1 cellular context compared by ENCODE assay signal in the genomic region with DNA sequence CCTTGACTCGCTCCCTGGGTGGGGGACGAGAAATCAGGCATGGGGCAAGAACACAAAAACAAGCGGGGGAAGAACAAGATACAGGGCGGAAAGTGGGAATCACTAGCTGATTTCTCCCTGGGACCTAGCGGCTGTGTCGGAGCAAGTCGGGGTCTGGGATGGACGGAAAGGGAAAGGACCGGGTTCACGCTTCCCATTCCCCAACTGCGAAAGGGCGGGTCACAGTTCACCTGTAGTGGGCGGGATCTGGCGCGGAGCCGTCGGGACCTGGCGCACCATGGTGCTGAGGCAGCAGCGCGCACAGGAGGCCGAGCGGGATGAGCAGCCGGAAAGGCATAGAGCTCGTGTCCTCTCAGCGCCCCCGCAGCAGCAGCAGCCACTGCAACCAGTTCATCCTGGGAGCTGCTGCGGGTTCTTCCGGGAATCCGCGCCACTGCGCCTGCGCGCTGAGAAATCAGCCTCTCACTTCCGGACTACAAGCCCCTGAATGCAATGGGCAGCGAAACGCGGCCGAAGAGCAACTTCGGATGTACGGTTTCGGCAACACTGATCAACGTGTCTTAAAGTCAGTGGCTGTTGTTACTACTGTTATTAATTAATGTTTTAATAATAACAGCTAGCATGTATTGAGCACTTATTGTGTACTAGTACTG.
TF ChIP-seq lines count a peak whose summit lies in the region.

A gene with protein sequence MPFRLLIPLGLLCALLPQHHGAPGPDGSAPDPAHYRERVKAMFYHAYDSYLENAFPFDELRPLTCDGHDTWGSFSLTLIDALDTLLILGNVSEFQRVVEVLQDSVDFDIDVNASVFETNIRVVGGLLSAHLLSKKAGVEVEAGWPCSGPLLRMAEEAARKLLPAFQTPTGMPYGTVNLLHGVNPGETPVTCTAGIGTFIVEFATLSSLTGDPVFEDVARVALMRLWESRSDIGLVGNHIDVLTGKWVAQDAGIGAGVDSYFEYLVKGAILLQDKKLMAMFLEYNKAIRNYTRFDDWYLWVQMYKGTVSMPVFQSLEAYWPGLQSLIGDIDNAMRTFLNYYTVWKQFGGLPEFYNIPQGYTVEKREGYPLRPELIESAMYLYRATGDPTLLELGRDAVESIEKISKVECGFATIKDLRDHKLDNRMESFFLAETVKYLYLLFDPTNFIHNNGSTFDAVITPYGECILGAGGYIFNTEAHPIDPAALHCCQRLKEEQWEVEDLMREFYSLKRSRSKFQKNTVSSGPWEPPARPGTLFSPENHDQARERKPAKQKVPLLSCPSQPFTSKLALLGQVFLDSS (minus strand): TSS at position 415 of the 653 bp plus-strand sequence. CDS start 78 bp downstream, at position 337.

TF ChIP-seq in K562, 482 proteins besides CTCF, POLR2A, EP300 and RAD21 (continued from another document and continues in another):
- TF ChIP-seq SIX5 (IDR thresholded peaks at IDR 0.05; ENCODE audit: borderline replicate concordance in 1 of 2, insufficient read depth in 1 of 2, low read depth in 1 of 2, low read length in 2 of 2): peak; percentile 78 to 81
- TF ChIP-seq, protein P1, sequence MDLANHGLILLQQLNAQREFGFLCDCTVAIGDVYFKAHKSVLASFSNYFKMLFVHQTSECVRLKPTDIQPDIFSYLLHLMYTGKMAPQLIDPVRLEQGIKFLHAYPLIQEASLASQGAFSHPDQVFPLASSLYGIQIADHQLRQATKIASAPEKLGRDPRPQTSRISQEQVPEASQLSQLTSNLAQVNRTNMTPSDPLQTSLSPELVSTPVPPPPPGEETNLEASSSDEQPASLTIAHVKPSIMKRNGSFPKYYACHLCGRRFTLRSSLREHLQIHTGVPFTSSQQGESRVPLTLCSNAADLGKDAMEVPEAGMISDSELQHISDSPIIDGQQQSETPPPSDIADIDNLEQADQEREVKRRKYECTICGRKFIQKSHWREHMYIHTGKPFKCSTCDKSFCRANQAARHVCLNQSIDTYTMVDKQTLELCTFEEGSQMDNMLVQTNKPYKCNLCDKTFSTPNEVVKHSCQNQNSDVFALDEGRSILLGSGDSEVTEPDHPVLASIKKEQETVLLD (IDR thresholded peaks at IDR 0.05): peak; percentile 92
- TF ChIP-seq, protein P2, sequence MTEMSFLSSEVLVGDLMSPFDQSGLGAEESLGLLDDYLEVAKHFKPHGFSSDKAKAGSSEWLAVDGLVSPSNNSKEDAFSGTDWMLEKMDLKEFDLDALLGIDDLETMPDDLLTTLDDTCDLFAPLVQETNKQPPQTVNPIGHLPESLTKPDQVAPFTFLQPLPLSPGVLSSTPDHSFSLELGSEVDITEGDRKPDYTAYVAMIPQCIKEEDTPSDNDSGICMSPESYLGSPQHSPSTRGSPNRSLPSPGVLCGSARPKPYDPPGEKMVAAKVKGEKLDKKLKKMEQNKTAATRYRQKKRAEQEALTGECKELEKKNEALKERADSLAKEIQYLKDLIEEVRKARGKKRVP (CRISPR knock-in tag; IDR thresholded peaks at IDR 0.05): no peak
- TF ChIP-seq, protein P3, sequence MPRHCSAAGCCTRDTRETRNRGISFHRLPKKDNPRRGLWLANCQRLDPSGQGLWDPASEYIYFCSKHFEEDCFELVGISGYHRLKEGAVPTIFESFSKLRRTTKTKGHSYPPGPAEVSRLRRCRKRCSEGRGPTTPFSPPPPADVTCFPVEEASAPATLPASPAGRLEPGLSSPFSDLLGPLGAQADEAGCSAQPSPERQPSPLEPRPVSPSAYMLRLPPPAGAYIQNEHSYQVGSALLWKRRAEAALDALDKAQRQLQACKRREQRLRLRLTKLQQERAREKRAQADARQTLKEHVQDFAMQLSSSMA (CRISPR knock-in tag; IDR thresholded peaks at IDR 0.05): no peak
- TF ChIP-seq, protein P4, sequence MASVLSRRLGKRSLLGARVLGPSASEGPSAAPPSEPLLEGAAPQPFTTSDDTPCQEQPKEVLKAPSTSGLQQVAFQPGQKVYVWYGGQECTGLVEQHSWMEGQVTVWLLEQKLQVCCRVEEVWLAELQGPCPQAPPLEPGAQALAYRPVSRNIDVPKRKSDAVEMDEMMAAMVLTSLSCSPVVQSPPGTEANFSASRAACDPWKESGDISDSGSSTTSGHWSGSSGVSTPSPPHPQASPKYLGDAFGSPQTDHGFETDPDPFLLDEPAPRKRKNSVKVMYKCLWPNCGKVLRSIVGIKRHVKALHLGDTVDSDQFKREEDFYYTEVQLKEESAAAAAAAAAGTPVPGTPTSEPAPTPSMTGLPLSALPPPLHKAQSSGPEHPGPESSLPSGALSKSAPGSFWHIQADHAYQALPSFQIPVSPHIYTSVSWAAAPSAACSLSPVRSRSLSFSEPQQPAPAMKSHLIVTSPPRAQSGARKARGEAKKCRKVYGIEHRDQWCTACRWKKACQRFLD (CRISPR knock-in tag; IDR thresholded peaks at IDR 0.05): no peak
- no peak for TF ChIP-seq SNIP1 (IDR thresholded peaks at IDR 0.05; ENCODE audit: low read depth)
- peak in 1 of 2 experiments; percentile 75; a peak in 1 of 4 replicates for TF ChIP-seq RCOR1 (IDR thresholded peaks at IDR 0.05; ENCODE audit: borderline replicate concordance in 1 of 2, low read depth in 2 of 2, low read length in 2 of 2)
- TF ChIP-seq, protein P5, sequence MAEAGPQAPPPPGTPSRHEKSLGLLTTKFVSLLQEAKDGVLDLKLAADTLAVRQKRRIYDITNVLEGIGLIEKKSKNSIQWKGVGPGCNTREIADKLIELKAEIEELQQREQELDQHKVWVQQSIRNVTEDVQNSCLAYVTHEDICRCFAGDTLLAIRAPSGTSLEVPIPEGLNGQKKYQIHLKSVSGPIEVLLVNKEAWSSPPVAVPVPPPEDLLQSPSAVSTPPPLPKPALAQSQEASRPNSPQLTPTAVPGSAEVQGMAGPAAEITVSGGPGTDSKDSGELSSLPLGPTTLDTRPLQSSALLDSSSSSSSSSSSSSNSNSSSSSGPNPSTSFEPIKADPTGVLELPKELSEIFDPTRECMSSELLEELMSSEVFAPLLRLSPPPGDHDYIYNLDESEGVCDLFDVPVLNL (CRISPR knock-in tag; IDR thresholded peaks at IDR 0.05; ENCODE audit: low read depth): no peak
- no peak for TF ChIP-seq TCF7 (IDR thresholded peaks at IDR 0.05; ENCODE audit: borderline replicate concordance)
- TF ChIP-seq, protein P6, sequence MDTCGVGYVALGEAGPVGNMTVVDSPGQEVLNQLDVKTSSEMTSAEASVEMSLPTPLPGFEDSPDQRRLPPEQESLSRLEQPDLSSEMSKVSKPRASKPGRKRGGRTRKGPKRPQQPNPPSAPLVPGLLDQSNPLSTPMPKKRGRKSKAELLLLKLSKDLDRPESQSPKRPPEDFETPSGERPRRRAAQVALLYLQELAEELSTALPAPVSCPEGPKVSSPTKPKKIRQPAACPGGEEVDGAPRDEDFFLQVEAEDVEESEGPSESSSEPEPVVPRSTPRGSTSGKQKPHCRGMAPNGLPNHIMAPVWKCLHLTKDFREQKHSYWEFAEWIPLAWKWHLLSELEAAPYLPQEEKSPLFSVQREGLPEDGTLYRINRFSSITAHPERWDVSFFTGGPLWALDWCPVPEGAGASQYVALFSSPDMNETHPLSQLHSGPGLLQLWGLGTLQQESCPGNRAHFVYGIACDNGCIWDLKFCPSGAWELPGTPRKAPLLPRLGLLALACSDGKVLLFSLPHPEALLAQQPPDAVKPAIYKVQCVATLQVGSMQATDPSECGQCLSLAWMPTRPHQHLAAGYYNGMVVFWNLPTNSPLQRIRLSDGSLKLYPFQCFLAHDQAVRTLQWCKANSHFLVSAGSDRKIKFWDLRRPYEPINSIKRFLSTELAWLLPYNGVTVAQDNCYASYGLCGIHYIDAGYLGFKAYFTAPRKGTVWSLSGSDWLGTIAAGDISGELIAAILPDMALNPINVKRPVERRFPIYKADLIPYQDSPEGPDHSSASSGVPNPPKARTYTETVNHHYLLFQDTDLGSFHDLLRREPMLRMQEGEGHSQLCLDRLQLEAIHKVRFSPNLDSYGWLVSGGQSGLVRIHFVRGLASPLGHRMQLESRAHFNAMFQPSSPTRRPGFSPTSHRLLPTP (IDR thresholded peaks at IDR 0.05; ENCODE audit: borderline replicate concordance, extremely low read depth, insufficient read length): no peak
- TF ChIP-seq FOXM1 (IDR thresholded peaks at IDR 0.05; ENCODE audit: low read depth): no peak
- TF ChIP-seq FOXM1 (CRISPR knock-in tag; IDR thresholded peaks at IDR 0.05; ENCODE audit: low read depth): no peak
- TF ChIP-seq BHLHE40 (IDR thresholded peaks at IDR 0.05; ENCODE audit: low read length): peak; percentile 65
- peak; percentile 58 for TF ChIP-seq POLR2B (IDR thresholded peaks at IDR 0.05; ENCODE audit: low read depth, partially characterized antibody)
- TF ChIP-seq, protein P7, sequence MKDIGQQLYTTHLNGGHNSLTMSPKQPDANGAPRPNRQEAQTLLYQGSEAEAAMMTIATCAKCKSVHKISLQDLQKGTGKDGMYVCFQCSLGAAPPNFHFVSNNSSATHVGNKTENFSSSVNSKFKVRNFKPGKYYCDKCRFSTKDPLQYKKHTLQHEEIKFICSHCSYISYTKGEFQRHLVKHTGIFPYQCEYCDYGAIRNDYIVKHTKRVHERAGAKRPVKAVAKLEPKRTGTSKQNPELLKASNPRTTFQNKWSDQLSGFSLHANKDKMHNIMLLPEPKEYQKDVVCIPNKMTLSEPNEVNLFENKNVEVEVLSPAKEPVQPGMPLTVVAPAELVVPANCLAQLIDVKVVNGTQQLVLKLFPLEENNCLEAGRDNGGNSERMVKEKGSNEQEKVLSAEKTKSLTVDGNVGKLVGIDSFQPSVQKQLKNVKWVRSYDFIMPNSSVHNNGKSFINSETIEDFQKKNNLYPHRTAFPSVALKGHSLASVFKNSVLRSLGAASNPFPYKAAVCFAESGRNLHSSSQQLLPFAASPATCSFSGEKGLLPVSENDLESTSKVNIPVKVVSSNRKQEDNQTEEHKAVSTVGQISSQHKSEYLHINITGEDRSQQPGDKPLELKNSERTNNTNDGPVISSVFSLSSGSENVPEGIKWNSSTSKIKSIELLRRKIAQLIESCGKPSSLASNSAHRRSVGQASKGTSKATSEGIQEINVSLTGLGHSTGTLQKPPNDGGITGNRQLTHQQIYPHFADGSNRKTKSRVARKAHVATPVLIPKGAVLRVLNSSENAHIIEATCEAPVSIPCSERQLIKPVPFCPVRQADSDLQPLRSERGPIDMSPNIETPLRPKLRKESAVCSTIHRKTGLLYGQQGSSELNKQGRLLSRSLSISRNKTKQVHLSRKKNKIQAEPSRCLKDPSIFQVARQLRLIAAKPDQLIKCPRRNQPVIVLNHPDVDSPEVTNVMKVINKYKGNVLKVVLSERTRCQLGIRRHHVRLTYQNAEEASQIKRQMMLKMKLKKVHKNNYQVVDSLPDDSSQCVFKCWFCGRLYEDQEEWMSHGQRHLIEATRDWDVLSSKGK (CRISPR knock-in tag; IDR thresholded peaks at IDR 0.05): no peak
- no peak for TF ChIP-seq CHCHD3 (CRISPR knock-in tag; IDR thresholded peaks at IDR 0.05)
- TF ChIP-seq, protein P8, sequence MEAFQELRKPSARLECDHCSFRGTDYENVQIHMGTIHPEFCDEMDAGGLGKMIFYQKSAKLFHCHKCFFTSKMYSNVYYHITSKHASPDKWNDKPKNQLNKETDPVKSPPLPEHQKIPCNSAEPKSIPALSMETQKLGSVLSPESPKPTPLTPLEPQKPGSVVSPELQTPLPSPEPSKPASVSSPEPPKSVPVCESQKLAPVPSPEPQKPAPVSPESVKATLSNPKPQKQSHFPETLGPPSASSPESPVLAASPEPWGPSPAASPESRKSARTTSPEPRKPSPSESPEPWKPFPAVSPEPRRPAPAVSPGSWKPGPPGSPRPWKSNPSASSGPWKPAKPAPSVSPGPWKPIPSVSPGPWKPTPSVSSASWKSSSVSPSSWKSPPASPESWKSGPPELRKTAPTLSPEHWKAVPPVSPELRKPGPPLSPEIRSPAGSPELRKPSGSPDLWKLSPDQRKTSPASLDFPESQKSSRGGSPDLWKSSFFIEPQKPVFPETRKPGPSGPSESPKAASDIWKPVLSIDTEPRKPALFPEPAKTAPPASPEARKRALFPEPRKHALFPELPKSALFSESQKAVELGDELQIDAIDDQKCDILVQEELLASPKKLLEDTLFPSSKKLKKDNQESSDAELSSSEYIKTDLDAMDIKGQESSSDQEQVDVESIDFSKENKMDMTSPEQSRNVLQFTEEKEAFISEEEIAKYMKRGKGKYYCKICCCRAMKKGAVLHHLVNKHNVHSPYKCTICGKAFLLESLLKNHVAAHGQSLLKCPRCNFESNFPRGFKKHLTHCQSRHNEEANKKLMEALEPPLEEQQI (IDR thresholded peaks at IDR 0.05): no peak
- TF ChIP-seq STAG1 (CRISPR knock-in tag; IDR thresholded peaks at IDR 0.05; ENCODE audit: borderline replicate concordance): no peak
- TF ChIP-seq ZNF561 (CRISPR knock-in tag; conservative IDR thresholded peaks at IDR 0.05): no peak
- TF ChIP-seq, protein P9, sequence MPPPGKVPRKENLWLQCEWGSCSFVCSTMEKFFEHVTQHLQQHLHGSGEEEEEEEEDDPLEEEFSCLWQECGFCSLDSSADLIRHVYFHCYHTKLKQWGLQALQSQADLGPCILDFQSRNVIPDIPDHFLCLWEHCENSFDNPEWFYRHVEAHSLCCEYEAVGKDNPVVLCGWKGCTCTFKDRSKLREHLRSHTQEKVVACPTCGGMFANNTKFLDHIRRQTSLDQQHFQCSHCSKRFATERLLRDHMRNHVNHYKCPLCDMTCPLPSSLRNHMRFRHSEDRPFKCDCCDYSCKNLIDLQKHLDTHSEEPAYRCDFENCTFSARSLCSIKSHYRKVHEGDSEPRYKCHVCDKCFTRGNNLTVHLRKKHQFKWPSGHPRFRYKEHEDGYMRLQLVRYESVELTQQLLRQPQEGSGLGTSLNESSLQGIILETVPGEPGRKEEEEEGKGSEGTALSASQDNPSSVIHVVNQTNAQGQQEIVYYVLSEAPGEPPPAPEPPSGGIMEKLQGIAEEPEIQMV (tag; conservative IDR thresholded peaks at IDR 0.05; ENCODE audit: low read depth): no peak
- no peak for TF ChIP-seq MEF2A (IDR thresholded peaks at IDR 0.05; ENCODE audit: control insufficient read depth, low read depth, low read length)
- TF ChIP-seq DIDO1 (tag; IDR thresholded peaks at IDR 0.05; ENCODE audit: low read depth): no peak
- TF ChIP-seq SRSF3 (IDR thresholded peaks at IDR 0.05; ENCODE audit: insufficient read depth, low read length): no peak
- TF ChIP-seq ATF1 (CRISPR knock-in tag; IDR thresholded peaks at IDR 0.05): no peak
- peak; percentile 87 for TF ChIP-seq ATF1 (tag; IDR thresholded peaks at IDR 0.05)
- peak; percentile 75 for TF ChIP-seq EP400 (IDR thresholded peaks at IDR 0.05)
- TF ChIP-seq TCFL5 (CRISPR knock-in tag; conservative IDR thresholded peaks at IDR 0.05): no peak
- TF ChIP-seq, protein P10, sequence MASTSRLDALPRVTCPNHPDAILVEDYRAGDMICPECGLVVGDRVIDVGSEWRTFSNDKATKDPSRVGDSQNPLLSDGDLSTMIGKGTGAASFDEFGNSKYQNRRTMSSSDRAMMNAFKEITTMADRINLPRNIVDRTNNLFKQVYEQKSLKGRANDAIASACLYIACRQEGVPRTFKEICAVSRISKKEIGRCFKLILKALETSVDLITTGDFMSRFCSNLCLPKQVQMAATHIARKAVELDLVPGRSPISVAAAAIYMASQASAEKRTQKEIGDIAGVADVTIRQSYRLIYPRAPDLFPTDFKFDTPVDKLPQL (IDR thresholded peaks at IDR 0.05; ENCODE audit: extremely low read depth, insufficient read length): no peak
- TF ChIP-seq ZNF41 (CRISPR knock-in tag; conservative IDR thresholded peaks at IDR 0.05): no peak
- TF ChIP-seq, protein P11, sequence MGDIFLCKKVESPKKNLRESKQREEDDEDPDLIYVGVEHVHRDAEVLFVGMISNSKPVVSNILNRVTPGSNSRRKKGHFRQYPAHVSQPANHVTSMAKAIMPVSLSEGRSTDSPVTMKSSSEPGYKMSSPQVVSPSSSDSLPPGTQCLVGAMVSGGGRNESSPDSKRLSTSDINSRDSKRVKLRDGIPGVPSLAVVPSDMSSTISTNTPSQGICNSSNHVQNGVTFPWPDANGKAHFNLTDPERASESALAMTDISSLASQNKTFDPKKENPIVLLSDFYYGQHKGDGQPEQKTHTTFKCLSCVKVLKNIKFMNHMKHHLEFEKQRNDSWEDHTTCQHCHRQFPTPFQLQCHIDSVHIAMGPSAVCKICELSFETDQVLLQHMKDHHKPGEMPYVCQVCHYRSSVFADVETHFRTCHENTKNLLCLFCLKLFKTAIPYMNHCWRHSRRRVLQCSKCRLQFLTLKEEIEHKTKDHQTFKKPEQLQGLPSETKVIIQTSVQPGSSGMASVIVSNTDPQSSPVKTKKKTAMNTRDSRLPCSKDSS (IDR thresholded peaks at IDR 0.05; ENCODE audit: low read depth, partially characterized antibody): no peak
